In the genomic region with DNA sequence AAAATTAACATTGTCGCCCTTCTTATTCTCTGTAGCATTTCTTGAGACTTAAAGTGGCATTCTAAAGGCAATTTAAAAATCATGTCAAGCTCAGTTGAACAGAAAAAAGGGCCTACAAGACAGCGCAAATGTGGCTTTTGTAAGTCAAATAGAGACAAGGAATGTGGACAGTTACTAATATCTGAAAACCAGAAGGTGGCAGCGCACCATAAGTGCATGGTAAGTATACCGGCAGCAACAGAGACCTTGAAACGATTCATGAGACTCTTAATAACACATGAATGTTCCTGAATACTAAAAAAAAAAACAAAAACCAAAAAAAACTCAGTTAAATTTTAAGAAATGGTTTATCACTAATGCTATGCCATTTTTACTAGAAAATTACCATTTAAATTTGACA, we compare ENCODE assay signal across 1 cellular context.
TF ChIP-seq lines count a peak whose summit lies in the region.

No MANE protein-coding gene starts in this region.

TF ChIP-seq in HepG2, 621 proteins besides CTCF, POLR2A, EP300 and RAD21 (continued from another document):
- TF ChIP-seq, protein P1, sequence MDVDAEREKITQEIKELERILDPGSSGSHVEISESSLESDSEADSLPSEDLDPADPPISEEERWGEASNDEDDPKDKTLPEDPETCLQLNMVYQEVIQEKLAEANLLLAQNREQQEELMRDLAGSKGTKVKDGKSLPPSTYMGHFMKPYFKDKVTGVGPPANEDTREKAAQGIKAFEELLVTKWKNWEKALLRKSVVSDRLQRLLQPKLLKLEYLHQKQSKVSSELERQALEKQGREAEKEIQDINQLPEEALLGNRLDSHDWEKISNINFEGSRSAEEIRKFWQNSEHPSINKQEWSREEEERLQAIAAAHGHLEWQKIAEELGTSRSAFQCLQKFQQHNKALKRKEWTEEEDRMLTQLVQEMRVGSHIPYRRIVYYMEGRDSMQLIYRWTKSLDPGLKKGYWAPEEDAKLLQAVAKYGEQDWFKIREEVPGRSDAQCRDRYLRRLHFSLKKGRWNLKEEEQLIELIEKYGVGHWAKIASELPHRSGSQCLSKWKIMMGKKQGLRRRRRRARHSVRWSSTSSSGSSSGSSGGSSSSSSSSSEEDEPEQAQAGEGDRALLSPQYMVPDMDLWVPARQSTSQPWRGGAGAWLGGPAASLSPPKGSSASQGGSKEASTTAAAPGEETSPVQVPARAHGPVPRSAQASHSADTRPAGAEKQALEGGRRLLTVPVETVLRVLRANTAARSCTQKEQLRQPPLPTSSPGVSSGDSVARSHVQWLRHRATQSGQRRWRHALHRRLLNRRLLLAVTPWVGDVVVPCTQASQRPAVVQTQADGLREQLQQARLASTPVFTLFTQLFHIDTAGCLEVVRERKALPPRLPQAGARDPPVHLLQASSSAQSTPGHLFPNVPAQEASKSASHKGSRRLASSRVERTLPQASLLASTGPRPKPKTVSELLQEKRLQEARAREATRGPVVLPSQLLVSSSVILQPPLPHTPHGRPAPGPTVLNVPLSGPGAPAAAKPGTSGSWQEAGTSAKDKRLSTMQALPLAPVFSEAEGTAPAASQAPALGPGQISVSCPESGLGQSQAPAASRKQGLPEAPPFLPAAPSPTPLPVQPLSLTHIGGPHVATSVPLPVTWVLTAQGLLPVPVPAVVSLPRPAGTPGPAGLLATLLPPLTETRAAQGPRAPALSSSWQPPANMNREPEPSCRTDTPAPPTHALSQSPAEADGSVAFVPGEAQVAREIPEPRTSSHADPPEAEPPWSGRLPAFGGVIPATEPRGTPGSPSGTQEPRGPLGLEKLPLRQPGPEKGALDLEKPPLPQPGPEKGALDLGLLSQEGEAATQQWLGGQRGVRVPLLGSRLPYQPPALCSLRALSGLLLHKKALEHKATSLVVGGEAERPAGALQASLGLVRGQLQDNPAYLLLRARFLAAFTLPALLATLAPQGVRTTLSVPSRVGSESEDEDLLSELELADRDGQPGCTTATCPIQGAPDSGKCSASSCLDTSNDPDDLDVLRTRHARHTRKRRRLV (CRISPR knock-in tag; IDR thresholded peaks at IDR 0.05), result no peak
- TF ChIP-seq HNF4A (CRISPR knock-in tag; IDR thresholded peaks at IDR 0.05), result no peak
- no peak for TF ChIP-seq ZBTB20 (CRISPR knock-in tag; IDR thresholded peaks at IDR 0.05; ENCODE audit: borderline replicate concordance, low read depth)
- TF ChIP-seq PHF8 (CRISPR knock-in tag; IDR thresholded peaks at IDR 0.05), result no peak
- TF ChIP-seq HNRNPLL (IDR thresholded peaks at IDR 0.05; ENCODE audit: low read depth, low read length, poor library complexity, severe bottlenecking), result no peak
- TF ChIP-seq EED (CRISPR knock-in tag; IDR thresholded peaks at IDR 0.05), result no peak
- no peak for TF ChIP-seq KMT2B (CRISPR knock-in tag; IDR thresholded peaks at IDR 0.05)
- no peak for TF ChIP-seq ZFP36L2 (CRISPR knock-in tag; IDR thresholded peaks at IDR 0.05)
- TF ChIP-seq ZBTB7B (CRISPR knock-in tag; IDR thresholded peaks at IDR 0.05), result no peak
- TF ChIP-seq ZNF724P (CRISPR knock-in tag; IDR thresholded peaks at IDR 0.05; ENCODE audit: borderline replicate concordance), result no peak
- TF ChIP-seq SOX13 (IDR thresholded peaks at IDR 0.05), result no peak
- no peak for TF ChIP-seq SOX13 (CRISPR knock-in tag; conservative IDR thresholded peaks at IDR 0.05 in 1 of 2, IDR thresholded peaks at IDR 0.05 in 1 of 2)
- TF ChIP-seq, protein P2, sequence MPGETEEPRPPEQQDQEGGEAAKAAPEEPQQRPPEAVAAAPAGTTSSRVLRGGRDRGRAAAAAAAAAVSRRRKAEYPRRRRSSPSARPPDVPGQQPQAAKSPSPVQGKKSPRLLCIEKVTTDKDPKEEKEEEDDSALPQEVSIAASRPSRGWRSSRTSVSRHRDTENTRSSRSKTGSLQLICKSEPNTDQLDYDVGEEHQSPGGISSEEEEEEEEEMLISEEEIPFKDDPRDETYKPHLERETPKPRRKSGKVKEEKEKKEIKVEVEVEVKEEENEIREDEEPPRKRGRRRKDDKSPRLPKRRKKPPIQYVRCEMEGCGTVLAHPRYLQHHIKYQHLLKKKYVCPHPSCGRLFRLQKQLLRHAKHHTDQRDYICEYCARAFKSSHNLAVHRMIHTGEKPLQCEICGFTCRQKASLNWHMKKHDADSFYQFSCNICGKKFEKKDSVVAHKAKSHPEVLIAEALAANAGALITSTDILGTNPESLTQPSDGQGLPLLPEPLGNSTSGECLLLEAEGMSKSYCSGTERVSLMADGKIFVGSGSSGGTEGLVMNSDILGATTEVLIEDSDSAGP (CRISPR knock-in tag; IDR thresholded peaks at IDR 0.05; ENCODE audit: borderline replicate concordance), result no peak
- TF ChIP-seq CENPT (CRISPR knock-in tag; IDR thresholded peaks at IDR 0.05; ENCODE audit: low read depth), result no peak
- no peak for TF ChIP-seq ZNF484 (CRISPR knock-in tag; IDR thresholded peaks at IDR 0.05; ENCODE audit: borderline replicate concordance, low read depth)
- no peak for TF ChIP-seq ZNF143 (CRISPR knock-in tag; IDR thresholded peaks at IDR 0.05)
